1 cellular context compared by ENCODE assay signal in genomic region chr5:91280942-91281269, GRCh38.
TF ChIP-seq lines count a peak whose summit lies in the region.

No MANE protein-coding gene starts in this region.

TF ChIP-seq in H1, 55 proteins besides CTCF, POLR2A, EP300 and RAD21 (continued from another document):
- TF ChIP-seq KDM4A (IDR thresholded peaks at IDR 0.05; ENCODE audit: low read depth, low read length, severe bottlenecking) (no peak), GTF2F1 (IDR thresholded peaks at IDR 0.05; ENCODE audit: borderline replicate concordance, low read depth, low read length) (no peak)
